ENCODE assay signal across 4 cellular contexts in genomic region chr3:61040618-61041017, GRCh38.
"Had no signal": no experiment of that assay in that cellular context is flagged by ENCODE, and none has a peak within 500 bp of the region (broad histone marks: within the 10 kb centered on the region; RNA-seq: fewer than 3 reads in every experiment).

No MANE protein-coding gene starts in this region.

- H3K36me3 ChIP-seq: HAP-1 had no signal

- H3K4me3 ChIP-seq: GM23248, GM23338, HAP-1 had no signal

- ATAC-seq: GM23338, HCT116 had no signal

- H3K27ac ChIP-seq: GM23248 had no signal
